ENCODE assay signal across 13 cellular contexts in genomic region chr13:23956106-23956505, GRCh38. TPM values are rescaled to one million over a fixed set of nuclear protein-coding genes. Genes with fewer than 3 reads are reported as not detected.
DNase-seq lines count a peak whose midpoint lies in the region; ATAC-seq and TF ChIP-seq lines count a peak whose summit lies in the region.
"Had no signal": no experiment of that assay in that cellular context is flagged by ENCODE, and none has a peak within 500 bp of the region (broad histone marks: within the 10 kb centered on the region; RNA-seq: fewer than 3 reads in every experiment).

No MANE protein-coding gene starts in this region.

- ATAC-seq in aorta (ENCODE audit: low FRiP score): no peak
- ATAC-seq: heart right ventricle had no signal

- no peaks in the 10 kb centered on the region for H3K27me3 ChIP-seq in SJCRH30
- H3K27me3 ChIP-seq in aorta (ENCODE audit: control insufficient read depth in 1 of 2, insufficient read depth in 2 of 2, low read length in 1 of 2): no peaks in the 10 kb centered on the region

- peak; percentile 31 for DNase-seq in activated CD4-positive, alpha-beta T cell treated with anti-CD3 and anti-CD28 coated beads for 48 hours
- no peak for DNase-seq in activated CD4-positive, alpha-beta T cell treated with anti-CD3 and anti-CD28 coated beads for 4 hours
- DNase-seq in HT1080 (ENCODE audit: low read depth) (peak; percentile 85), choroid plexus epithelial cell (ENCODE audit: low read depth) (peak; percentile 59), retinal pigment epithelial cell (ENCODE audit: low read depth) (peak; percentile 70), NCI-H146 (lab: John Stamatoyannopoulos, UW) (no peak), SJCRH30 (no peak), aorta (no peak)
- DNase-seq: activated CD4-positive, alpha-beta T cell treated with anti-CD3 and anti-CD28 coated beads for 1 hour; GF-D8; heart right ventricle; MM.1S had no signal

- no peaks in the 10 kb centered on the region; the same call in 1 of the 2 replicates for H3K4me1 ChIP-seq in SJCRH30
- no peaks in the 10 kb centered on the region for H3K4me1 ChIP-seq in aorta (ENCODE audit: control insufficient read depth in 1 of 2, insufficient read depth in 2 of 2, low read length in 2 of 2)

- intact Hi-C loops in aorta (cut with DNase I): no loop called here

- H3K9me3 ChIP-seq in SJCRH30 (replicated peaks) (no peaks in the 10 kb centered on the region), aorta (ENCODE audit: control insufficient read depth, low read length) (no peaks in the 10 kb centered on the region)
- H3K9me3 ChIP-seq: heart right ventricle had no signal

- no peak overlapping the region for H3K27ac ChIP-seq in SJCRH30
- H3K27ac ChIP-seq in aorta (ENCODE audit: low read depth in 1 of 2, low read length in 2 of 2): no peak overlapping the region
- H3K27ac ChIP-seq: heart right ventricle had no signal

- TF ChIP-seq CTCF in choroid plexus epithelial cell (conservative IDR thresholded peaks at IDR 0.05; ENCODE audit: low read depth, low read length) (no peak), retinal pigment epithelial cell (conservative IDR thresholded peaks at IDR 0.05; ENCODE audit: low read depth, low read length) (no peak)

- H3K36me3 ChIP-seq in SJCRH30 (no peaks in the 10 kb centered on the region), aorta (ENCODE audit: control insufficient read depth in 1 of 2, insufficient read depth in 2 of 2, low read length in 1 of 2) (no peaks in the 10 kb centered on the region)
- H3K36me3 ChIP-seq: heart right ventricle had no signal

- WGBS in aorta, 2 donors: 52 to 54% methylated on average over 4 of the region's 4 CpGs

- H3K4me3 ChIP-seq in choroid plexus epithelial cell (ENCODE audit: low read depth, low read length) (no peak overlapping the region), retinal pigment epithelial cell (ENCODE audit: low read length) (no peak overlapping the region), SJCRH30 (no peak overlapping the region), aorta (ENCODE audit: low read length in 2 of 2) (no peak overlapping the region)
- H3K4me3 ChIP-seq: heart right ventricle had no signal

RNA-seq across cellular contexts. Expression of gene C1QTNF9B, which starts 58.8 kb away (rescaled TPM):
- 0.72 and 0.84 TPM in 2 replicates for total RNA-seq in HT1080 (2014; rRNA removed; shearing (Covaris generic))
- 0.49 and 1.2 TPM in 2 replicates for polyA plus RNA-seq in HT1080 (2015; cell fraction: cytosol; rRNA removed)
- 9.9 and 17.1 TPM in 2 replicates for polyA plus RNA-seq in HT1080 (2015; cell fraction: nucleus; rRNA removed)
- total RNA-seq in SJCRH30 (2014; rRNA removed; shearing (Covaris generic)): not detected in 2 replicates
- under 1 TPM in 1 of 2 donors, not detected in 1; 0.93 TPM for total RNA-seq in aorta
- polyA plus RNA-seq in aorta: not detected
- total RNA-seq: mononuclear cell had no signal

Comparison
In these comparisons a context has a peak if more than half of its experiments do, and no peak if none do; other contexts are left out.
1. DNase-seq: peak in activated CD4-positive, alpha-beta T cell treated with anti-CD3 and anti-CD28 coated beads for 48 hours (single experiment), HT1080 (single experiment), choroid plexus epithelial cell (single experiment) and retinal pigment epithelial cell (single experiment); none in activated CD4-positive, alpha-beta T cell treated with anti-CD3 and anti-CD28 coated beads for 4 hours (0 of 2), NCI-H146 (single experiment), SJCRH30 (0 of 2) and aorta (0 of 2).